8 cellular contexts compared by ENCODE assay signal in the genomic region with DNA sequence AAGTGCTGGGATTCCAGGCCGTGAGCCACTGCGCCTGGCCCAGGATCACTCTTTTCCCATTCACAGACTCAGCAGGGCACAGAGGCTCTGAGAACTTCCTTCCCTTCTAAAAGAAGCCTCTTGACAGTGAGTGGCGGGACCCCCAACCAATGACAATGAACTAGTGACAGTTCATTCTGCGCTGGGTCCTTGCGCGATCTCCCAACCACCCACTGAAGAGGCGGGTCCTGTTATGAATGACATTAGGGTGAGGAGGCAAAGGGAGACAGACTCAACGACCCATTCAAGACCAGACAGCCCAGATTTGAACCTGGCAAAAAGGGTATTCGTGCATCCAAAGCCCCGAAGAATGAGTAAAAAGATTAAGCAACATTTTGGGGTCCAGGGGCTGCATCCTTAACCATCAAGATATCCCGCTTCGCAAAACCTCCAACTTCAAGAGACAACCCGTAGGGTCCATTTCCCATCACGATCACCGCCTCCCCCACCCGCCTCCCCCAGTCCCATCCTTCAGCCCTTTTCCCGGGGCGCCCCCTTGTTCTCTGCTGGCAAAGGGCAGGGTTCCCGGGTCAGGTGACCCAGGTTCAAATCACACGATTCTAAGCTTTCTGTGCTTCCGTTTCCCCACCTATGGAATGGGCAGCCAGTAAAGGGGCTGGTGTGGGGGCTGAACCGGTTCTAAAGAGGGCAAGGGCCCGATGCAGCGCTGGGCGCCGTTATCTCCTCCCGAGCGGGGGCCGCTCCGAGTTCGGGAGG. TPM values are rescaled to one million over a fixed set of nuclear protein-coding genes. Genes with fewer than 3 reads are reported as not detected.
DNase-seq lines count a peak whose midpoint lies in the region; ATAC-seq lines count a peak whose summit lies in the region.

No MANE protein-coding gene starts in this region.

- H3K4me3 Mint-ChIP-seq in activated CD8-positive, alpha-beta T cell treated with anti-CD3 and anti-CD28 coated beads, Interleukin-2, amount 10 ng/mL, durations not matched to agents 7 days and 5 days = peak overlapping the region; percentile 87
- peak overlapping the region; percentile 81 to 82 for H3K4me3 Mint-ChIP-seq in effector memory CD8-positive, alpha-beta T cell
- peak overlapping the region; percentile 87 for H3K4me3 Mint-ChIP-seq in memory B cell

- CTCF ChIA-PET in activated CD8-positive, alpha-beta T cell treated with anti-CD3 and anti-CD28 coated beads, Interleukin-2, amount 10 ng/mL, durations not matched to agents 7 days and 5 days (lab: Charles Lee) = no interaction called here

- peak overlapping the region; percentile 92 for H3K27ac Mint-ChIP-seq in activated CD8-positive, alpha-beta T cell treated with anti-CD3 and anti-CD28 coated beads, Interleukin-2, amount 10 ng/mL, durations not matched to agents 7 days and 5 days
- peak overlapping the region; percentile 72 to 86 for H3K27ac Mint-ChIP-seq in effector memory CD8-positive, alpha-beta T cell
- peak overlapping the region; percentile 85 for H3K27ac Mint-ChIP-seq in memory B cell

- peak; percentile 95 for DNase-seq in A172 (ENCODE audit: low spot score)
- peak; percentile 59 for DNase-seq in NCI-H774 (lab: John Stamatoyannopoulos, UW)
- DNase-seq in activated CD8-positive, alpha-beta T cell treated with anti-CD3 and anti-CD28 coated beads, Interleukin-2, amount 10 ng/mL, durations not matched to agents 7 days and 5 days = peak; percentile 94
- peak; percentile 45 to 55 (median 48) for DNase-seq in effector memory CD8-positive, alpha-beta T cell
- peak; percentile 30 to 46 for DNase-seq in memory B cell (ENCODE audit: low spot score in 2 of 2)
- peak; percentile 53 for DNase-seq in stimulated activated CD8-positive, alpha-beta memory T cell treated with anti-CD3 and anti-CD28 coated beads, Interleukin-12 subunit alpha, Interleukin-12 subunit beta, amount 100 ng/mL, for 1 hour (ENCODE audit: low read depth)

- POLR2A ChIA-PET in activated CD8-positive, alpha-beta T cell treated with anti-CD3 and anti-CD28 coated beads, Interleukin-2, amount 10 ng/mL, durations not matched to agents 7 days and 5 days (lab: Charles Lee) = interaction anchor here (0.6 kb wide), 2 partner anchors 53 to 204 kb away, joined by 3 read pairs; no protein-coding TSS in a partner anchor

- peaks cover 32% of the 10 kb centered on the region for H3K4me1 Mint-ChIP-seq in activated CD8-positive, alpha-beta T cell treated with anti-CD3 and anti-CD28 coated beads, Interleukin-2, amount 10 ng/mL, durations not matched to agents 7 days and 5 days (ENCODE audit: low read depth)
- peaks cover 23 to 27% of the 10 kb centered on the region in 2 donors for H3K4me1 Mint-ChIP-seq in effector memory CD8-positive, alpha-beta T cell (ENCODE audit: low read depth in 2 of 2)
- peaks cover 19% of the 10 kb centered on the region for H3K4me1 Mint-ChIP-seq in memory B cell

- H3K36me3 Mint-ChIP-seq in activated CD8-positive, alpha-beta T cell treated with anti-CD3 and anti-CD28 coated beads, Interleukin-2, amount 10 ng/mL, durations not matched to agents 7 days and 5 days (ENCODE audit: low read depth) = peaks cover 41% of the 10 kb centered on the region
- H3K36me3 Mint-ChIP-seq in effector memory CD8-positive, alpha-beta T cell (ENCODE audit: insufficient read depth) = peaks cover 56% of the 10 kb centered on the region
- peaks cover 7% of the 10 kb centered on the region for H3K36me3 Mint-ChIP-seq in memory B cell

- H3K27me3 Mint-ChIP-seq in activated CD8-positive, alpha-beta T cell treated with anti-CD3 and anti-CD28 coated beads, Interleukin-2, amount 10 ng/mL, durations not matched to agents 7 days and 5 days (ENCODE audit: low read depth) = no peaks in the 10 kb centered on the region
- no peaks in the 10 kb centered on the region for H3K27me3 Mint-ChIP-seq in effector memory CD8-positive, alpha-beta T cell
- H3K27me3 Mint-ChIP-seq in memory B cell = no peaks in the 10 kb centered on the region

- H3K9me3 Mint-ChIP-seq in activated CD8-positive, alpha-beta T cell treated with anti-CD3 and anti-CD28 coated beads, Interleukin-2, amount 10 ng/mL, durations not matched to agents 7 days and 5 days (ENCODE audit: insufficient read depth) = no peaks in the 10 kb centered on the region
- H3K9me3 Mint-ChIP-seq in effector memory CD8-positive, alpha-beta T cell = no peaks in the 10 kb centered on the region
- H3K9me3 Mint-ChIP-seq in memory B cell = no peaks in the 10 kb centered on the region

- ATAC-seq in GM18870 (IDR thresholded peaks at IDR 0.05; ENCODE audit: unreplicated experiment) = peak; percentile 31
- peak; percentile 58 for ATAC-seq in HG03342 (IDR thresholded peaks at IDR 0.05; ENCODE audit: unreplicated experiment)
- ATAC-seq in activated CD8-positive, alpha-beta T cell treated with anti-CD3 and anti-CD28 coated beads, Interleukin-2, amount 10 ng/mL, durations not matched to agents 7 days and 5 days = peak; percentile 68
- ATAC-seq in effector memory CD8-positive, alpha-beta T cell (replicated peaks) = peak; percentile 11
- ATAC-seq in memory B cell (ENCODE audit: low read depth) = peak; percentile 0

RNA-seq across cellular contexts. Expression of a gene that starts 0.7 kb away (rescaled TPM):
- total RNA-seq in A172 (2014; rRNA removed; shearing (Covaris generic)) = 47.7 and 48.9 TPM in 2 replicates
- 100 to 1,000 TPM; 123 to 124 TPM for total RNA-seq in activated CD8-positive, alpha-beta T cell treated with anti-CD3 and anti-CD28 coated beads, Interleukin-2, amount 10 ng/mL, durations not matched to agents 7 days and 5 days

RNA-seq across cellular contexts. Expression of a gene that starts 0.8 kb away (rescaled TPM):
- 77.1 and 79.5 TPM in 2 replicates for total RNA-seq in A172 (2014; rRNA removed; shearing (Covaris generic))
- 10 to 100 TPM; 33.4 to 35.4 TPM for total RNA-seq in activated CD8-positive, alpha-beta T cell treated with anti-CD3 and anti-CD28 coated beads, Interleukin-2, amount 10 ng/mL, durations not matched to agents 7 days and 5 days

RNA-seq across cellular contexts. Expression of a gene that starts 31.2 kb away (rescaled TPM):
- total RNA-seq in A172 (2014; rRNA removed; shearing (Covaris generic)) = 4.0 and 5.0 TPM in 2 replicates
- total RNA-seq in activated CD8-positive, alpha-beta T cell treated with anti-CD3 and anti-CD28 coated beads, Interleukin-2, amount 10 ng/mL, durations not matched to agents 7 days and 5 days = 10 to 100 TPM; 20.1 to 20.2 TPM

Comparison
In these comparisons a context has a peak if more than half of its experiments do, and no peak if none do; other contexts are left out.
1. Peak in every context shown above with its lines: DNase-seq and ATAC-seq.
2. DNase-seq: peak in every context shown above with its lines; median percentile 95 in A172; 94 in activated CD8-positive, alpha-beta T cell treated with anti-CD3 and anti-CD28 coated beads, Interleukin-2, amount 10 ng/mL, durations not matched to agents 7 days and 5 days; 59 in NCI-H774; 53 in stimulated activated CD8-positive, alpha-beta memory T cell treated with anti-CD3 and anti-CD28 coated beads, Interleukin-12 subunit alpha, Interleukin-12 subunit beta, amount 100 ng/mL, for 1 hour; 48 in effector memory CD8-positive, alpha-beta T cell; 38 in memory B cell.
3. ATAC-seq: peak in every context shown above with its lines; median percentile 68 in activated CD8-positive, alpha-beta T cell treated with anti-CD3 and anti-CD28 coated beads, Interleukin-2, amount 10 ng/mL, durations not matched to agents 7 days and 5 days; 58 in HG03342; 31 in GM18870; 11 in effector memory CD8-positive, alpha-beta T cell; 0 in memory B cell.